ENCODE assay signal across 12 cellular contexts in the genomic region with DNA sequence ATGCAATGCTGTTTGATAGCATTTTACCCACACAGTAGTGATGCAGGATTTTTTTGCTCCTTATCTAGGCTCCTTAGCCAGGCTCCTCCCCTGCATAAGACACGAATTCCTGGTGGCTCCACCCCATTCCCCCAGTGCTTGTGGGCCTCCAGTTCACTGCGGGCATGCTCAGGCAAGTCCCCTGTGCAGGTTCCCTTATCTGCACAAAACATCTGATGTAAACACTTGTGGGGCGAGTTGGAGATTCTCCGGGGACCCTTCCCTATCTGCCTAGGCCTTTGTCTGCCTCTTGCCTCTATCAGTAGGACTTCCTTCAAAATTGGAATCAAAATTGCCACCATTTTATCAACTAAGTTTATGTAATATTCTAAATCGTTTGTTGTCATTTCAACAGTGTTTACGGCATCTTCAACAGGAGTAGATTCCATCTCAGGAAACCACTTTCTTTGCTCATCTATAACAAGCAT. TPM values are rescaled to one million over a fixed set of nuclear protein-coding genes. Genes with fewer than 3 reads are reported as not detected.
DNase-seq lines count a peak whose midpoint lies in the region; ATAC-seq and TF ChIP-seq lines count a peak whose summit lies in the region.
"Had no signal": no experiment of that assay in that cellular context is flagged by ENCODE, and none has a peak within 500 bp of the region (broad histone marks: within the 10 kb centered on the region; RNA-seq: fewer than 3 reads in every experiment).

No MANE protein-coding gene starts in this region.

- H3K4me1 ChIP-seq in Caco-2, result peaks cover 19% of the 10 kb centered on the region
- H3K4me1 ChIP-seq in HAP-1, result peaks cover 6% of the 10 kb centered on the region
- peaks cover 4% of the 10 kb centered on the region for H3K4me1 ChIP-seq in suprapubic skin
- no peaks in the 10 kb centered on the region for H3K4me1 ChIP-seq in testis

- peaks cover 17% of the 10 kb centered on the region for H3K4me1 Mint-ChIP-seq in Caco-2 (ENCODE audit: low read depth, unreplicated experiment)

- CTCF ChIA-PET in Caco-2 (lab: Charles Lee), result no interaction called here
- CTCF ChIA-PET in RWPE1 (lab: Yijun Ruan, JAX), result no interaction called here

- H3K27ac ChIP-seq in RWPE1 (peak overlapping the region; percentile 38), suprapubic skin (no peak overlapping the region), testis (no peak overlapping the region)
- H3K27ac ChIP-seq: ovary, vagina had no signal

- H3K4me3 ChIP-seq in Caco-2 (ENCODE audit: low read depth, low read length) (no peak overlapping the region), HAP-1 (no peak overlapping the region), fibroblast of pulmonary artery (replicated peaks; ENCODE audit: low read depth, low read length) (no peak overlapping the region), suprapubic skin (no peak overlapping the region), testis (no peak overlapping the region)
- H3K4me3 ChIP-seq: ovary, vagina had no signal

- in situ Hi-C loops in HAP-1 (cut with MboI; ENCODE audit: low sequenced_read_pairs), result loop anchor here (25.0 kb wide), 1 partner anchor 260 kb away; no protein-coding TSS in a partner anchor

- H3K27me3 ChIP-seq in Caco-2 (replicated peaks; ENCODE audit: control insufficient read depth, insufficient read depth, low read length) (no peaks in the 10 kb centered on the region), HAP-1 (ENCODE audit: low read depth) (peaks cover 21% of the 10 kb centered on the region), suprapubic skin (peaks cover 3% of the 10 kb centered on the region), testis (no peaks in the 10 kb centered on the region)
- H3K27me3 ChIP-seq: ovary, vagina had no signal

- no TSS peak for BruUV-seq in Caco-2 (replicated peaks; lab: Mats Ljungman, UMichigan)

- no peak for TF ChIP-seq EP300 in suprapubic skin (IDR thresholded peaks at IDR 0.05)

- intact Hi-C loops in Caco-2 (cut with micrococcal nuclease; ENCODE audit: unreplicated experiment), result no loop called here
- intact Hi-C loops in testis (cut with DNase I; ENCODE audit: low total_unique reads), result no loop called here

- TF ChIP-seq POLR2A in suprapubic skin (IDR thresholded peaks at IDR 0.05), result no peak
- no peak for TF ChIP-seq POLR2A in testis (IDR thresholded peaks at IDR 0.05)

- DNase-seq in Caco-2 (peak; percentile 72 to 89), HAP-1 (ENCODE audit: low spot score in 2 of 2) (peak; percentile 24 to 70), RWPE1 (ENCODE audit: low spot score) (no peak), fibroblast of pulmonary artery (ENCODE audit: low read depth) (peak; percentile 53), NCI-H187 (lab: John Stamatoyannopoulos, UW) (no peak), suprapubic skin (ENCODE audit: low spot score in 2 of 2) (no peak), testis (no peak)
- DNase-seq: activated CD4-positive, CD25-positive, alpha-beta regulatory T cell; activated naive CD4-positive, alpha-beta T cell treated with anti-CD3 and anti-CD28 coated beads, Interleukin-2, amount 10 ng/mL, durations not matched to agents 7 days and 5 days; ovary had no signal

- H3K36me3 ChIP-seq in Caco-2 (ENCODE audit: control insufficient read depth, insufficient read depth, low read length) (no peaks in the 10 kb centered on the region), HAP-1 (replicated peaks) (no peaks in the 10 kb centered on the region), suprapubic skin (no peaks in the 10 kb centered on the region), testis (ENCODE audit: low read depth, missing control alignments) (no peaks in the 10 kb centered on the region)
- H3K36me3 ChIP-seq: ovary, vagina had no signal

- ATAC-seq in HG03565 (IDR thresholded peaks at IDR 0.05; ENCODE audit: unreplicated experiment), result no peak

- TF ChIP-seq CTCF in Caco-2 (IDR thresholded peaks at IDR 0.05; ENCODE audit: insufficient read depth in 1 of 2, low read depth in 1 of 2, low read length in 1 of 2, severe bottlenecking in 1 of 2, unreplicated experiment in 1 of 2), result no peak
- TF ChIP-seq CTCF in RWPE1 (conservative IDR thresholded peaks at IDR 0.05; ENCODE audit: low read depth), result no peak
- TF ChIP-seq CTCF in fibroblast of pulmonary artery (IDR thresholded peaks at IDR 0.05; ENCODE audit: low read length, missing control alignments), result no peak
- no peak for TF ChIP-seq CTCF in suprapubic skin (IDR thresholded peaks at IDR 0.05)
- TF ChIP-seq CTCF in testis (IDR thresholded peaks at IDR 0.05), result no peak

- H3K9me3 Mint-ChIP-seq in Caco-2 (ENCODE audit: unreplicated experiment), result no peaks in the 10 kb centered on the region
- H3K9me3 Mint-ChIP-seq: activated naive CD4-positive, alpha-beta T cell treated with anti-CD3 and anti-CD28 coated beads, Interleukin-2, amount 10 ng/mL, durations not matched to agents 7 days and 5 days had no signal

- WGBS in suprapubic skin, result 56% methylated on average over 6 of the region's 6 CpGs
- WGBS in testis, 2 donors, result 63 to 73% methylated on average over 6 of the region's 6 CpGs

- POLR2A ChIA-PET in Caco-2 (lab: Charles Lee), result no interaction called here
- POLR2A ChIA-PET in RWPE1 (lab: Yijun Ruan, JAX; ENCODE audit: low non-redundant PET), result no interaction called here

- no peaks in the 10 kb centered on the region for H3K9me3 ChIP-seq in Caco-2
- H3K9me3 ChIP-seq in HAP-1, result no peaks in the 10 kb centered on the region
- H3K9me3 ChIP-seq in suprapubic skin, result no peaks in the 10 kb centered on the region
- H3K9me3 ChIP-seq in testis, result no peaks in the 10 kb centered on the region
- H3K9me3 ChIP-seq: ovary, vagina had no signal

- H3K27me3 Mint-ChIP-seq in Caco-2 (ENCODE audit: insufficient read depth, unreplicated experiment), result no peaks in the 10 kb centered on the region

- H3K4me3 Mint-ChIP-seq in Caco-2 (ENCODE audit: unreplicated experiment), result no peak overlapping the region
- H3K4me3 Mint-ChIP-seq: activated naive CD4-positive, alpha-beta T cell treated with anti-CD3 and anti-CD28 coated beads, Interleukin-2, amount 10 ng/mL, durations not matched to agents 7 days and 5 days had no signal

- H3K36me3 Mint-ChIP-seq in Caco-2 (ENCODE audit: insufficient read depth, unreplicated experiment), result peaks cover 2% of the 10 kb centered on the region
- H3K36me3 Mint-ChIP-seq: activated naive CD4-positive, alpha-beta T cell treated with anti-CD3 and anti-CD28 coated beads, Interleukin-2, amount 10 ng/mL, durations not matched to agents 7 days and 5 days had no signal

- H3K27ac Mint-ChIP-seq in Caco-2 (ENCODE audit: unreplicated experiment), result no peak overlapping the region
- H3K27ac Mint-ChIP-seq: activated naive CD4-positive, alpha-beta T cell treated with anti-CD3 and anti-CD28 coated beads, Interleukin-2, amount 10 ng/mL, durations not matched to agents 7 days and 5 days had no signal

RNA-seq across cellular contexts. Expression of a gene that starts 5.4 kb away (rescaled TPM):
- total RNA-seq in Caco-2 (2022), result 19.2 and 19.6 TPM in 2 replicates
- 10 to 100 TPM; 14.2 to 18.3 (median 15.9) TPM for total RNA-seq in suprapubic skin
- total RNA-seq in testis, result 10 to 100 TPM; 14.8 to 18.8 TPM
- 43.2 TPM for polyA plus RNA-seq in testis (ENCODE audit: insufficient read depth, low read depth, low replicate concordance)

Comparison
In these comparisons a context has a peak if more than half of its experiments do, and no peak if none do; other contexts are left out.
1. DNase-seq: peak in Caco-2 (2 of 2), HAP-1 (2 of 2) and fibroblast of pulmonary artery (single experiment); none in RWPE1 (single experiment), NCI-H187 (0 of 2), suprapubic skin (0 of 2) and testis (single experiment).